8 cellular contexts compared by ENCODE assay signal in the genomic region with DNA sequence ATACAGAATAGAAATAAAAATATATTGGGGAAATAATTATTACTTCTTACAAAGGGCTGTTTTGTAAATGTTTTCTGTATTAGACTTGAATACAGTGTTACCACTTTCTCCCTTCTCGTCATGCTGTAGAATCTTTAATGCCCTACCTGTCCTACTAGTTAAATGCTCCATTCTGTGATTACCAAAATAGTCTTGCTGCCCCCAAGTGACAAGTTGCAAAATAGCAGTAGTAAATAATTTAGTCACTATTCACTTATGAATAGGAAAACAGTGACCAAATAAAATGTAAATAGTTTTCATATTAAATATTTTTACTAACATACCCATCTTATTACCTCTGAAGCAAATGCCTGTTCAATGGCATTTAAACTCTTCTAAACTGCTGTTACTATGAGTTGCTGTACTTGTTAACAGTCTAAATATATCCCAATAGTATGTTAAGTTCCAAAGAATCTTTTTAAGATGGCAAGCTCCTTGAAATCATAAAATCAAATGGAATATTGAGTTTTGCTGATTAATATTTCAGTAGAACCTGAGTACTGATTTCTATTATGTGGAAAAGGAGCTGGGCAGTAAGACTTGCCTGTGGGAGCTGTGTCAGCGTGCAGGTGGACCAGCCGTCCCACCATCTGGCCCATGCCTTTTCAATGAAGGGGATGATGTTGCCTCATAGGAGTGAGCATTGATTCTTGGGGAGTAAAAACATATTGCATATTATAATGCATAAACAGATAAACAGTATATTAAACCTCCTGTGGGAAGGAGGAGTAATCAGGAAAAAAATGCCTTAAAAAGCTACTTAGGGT. TPM values are rescaled to one million over a fixed set of nuclear protein-coding genes. Genes with fewer than 3 reads are reported as not detected.
A peak's percentile ranks its signal among the peaks of the same experiment; 100 is the strongest.
DNase-seq lines count a peak whose midpoint lies in the region; ATAC-seq, FAIRE-seq and TF ChIP-seq lines count a peak whose summit lies in the region.

No MANE protein-coding gene starts in this region.

- H3K18ac ChIP-seq in H1 (ENCODE audit: extremely low read depth, low read length) = no peak overlapping the region

- H2BK12ac ChIP-seq in H1 (ENCODE audit: low read depth, low read length) = no peak overlapping the region

- H4K5ac ChIP-seq in H1 (ENCODE audit: insufficient read length, low read depth, low read length) = no peak overlapping the region

- no peak overlapping the region for H3K4ac ChIP-seq in H1 (replicated peaks; ENCODE audit: insufficient read length, low read depth, low read length)

- peaks cover 5% of the 10 kb centered on the region for H3K4me1 Mint-ChIP-seq in progenitor cell of endocrine pancreas (ENCODE audit: low read depth)

- H3K9ac ChIP-seq in H1 (replicated peaks in 1 of 4; ENCODE audit: extremely low read depth in 1 of 4, low read depth in 3 of 4, low read length in 3 of 4) = no peak overlapping the region

- TF ChIP-seq POLR2A in H1 (IDR thresholded peaks at IDR 0.05; ENCODE audit: control extremely low read depth in 1 of 2, low read depth in 2 of 2, low read length in 2 of 2) = no peak

- peaks cover 9% of the 10 kb centered on the region for H3K36me3 ChIP-seq in DOHH2 (ENCODE audit: control insufficient read depth, low read length)
- H3K36me3 ChIP-seq in H1 (ENCODE audit: control insufficient read depth in 2 of 4, insufficient read depth in 4 of 4, low read length in 3 of 4) = peaks cover 0 to 25% (median 2%) of the 10 kb centered on the region in 4 experiments; a peak in 4 of 8 replicates

- no peak overlapping the region for H4K8ac ChIP-seq in H1 (ENCODE audit: extremely low read depth, insufficient read depth, low read length)

- H3K27ac ChIP-seq in 22Rv1 = no peak overlapping the region
- H3K27ac ChIP-seq in DOHH2 (ENCODE audit: low read depth, low read length) = no peak overlapping the region
- no peak overlapping the region for H3K27ac ChIP-seq in H1 (ENCODE audit: low read depth, low read length)

- no peak for FAIRE-seq in H1 (lab: Jason Lieb, UNC)

- no peaks in the 10 kb centered on the region for H3K9me2 ChIP-seq in DOHH2 (replicated peaks; ENCODE audit: control insufficient read depth, low read length)

- H3F3A ChIP-seq in DOHH2 (ENCODE audit: control insufficient read depth, insufficient read depth) = no peaks in the 10 kb centered on the region

- peaks cover 45% of the 10 kb centered on the region for H3K36me3 Mint-ChIP-seq in progenitor cell of endocrine pancreas (ENCODE audit: insufficient read depth)

- H3K4me3 ChIP-seq in DOHH2 (ENCODE audit: low read length) (no peak overlapping the region), H1 (ENCODE audit: extremely low read depth in 1 of 4, insufficient read depth in 2 of 4, low read depth in 3 of 4, low read length in 4 of 4) (no peak overlapping the region)

- 92% methylated on average over 3 of the region's 3 CpGs; no CpG with 5 or more reads in 1 of the 2 experiments for WGBS in H1 (ENCODE audit: extremely low coverage in 1 of 2, insufficient coverage in 1 of 2, insufficient read length in 1 of 2, insufficient replicate concordance in 2 of 2, low coverage in 1 of 2, low lambda C conversion rate in 2 of 2, missing lambda C conversion rate in 1 of 2), 2 experiments

- H3K4me3 Mint-ChIP-seq in progenitor cell of endocrine pancreas (ENCODE audit: low read depth) = no peak overlapping the region

- H3K4me1 ChIP-seq in DOHH2 (ENCODE audit: control insufficient read depth, low read length) = peaks cover 5% of the 10 kb centered on the region
- H3K4me1 ChIP-seq in H1 (replicated peaks in 1 of 4; ENCODE audit: control insufficient read depth in 3 of 4, insufficient read depth in 4 of 4, low read length in 3 of 4) = no peaks in the 10 kb centered on the region

- no peak for ATAC-seq in HG03442 (IDR thresholded peaks at IDR 0.05; ENCODE audit: unreplicated experiment)
- ATAC-seq in GM21723 (IDR thresholded peaks at IDR 0.05; ENCODE audit: unreplicated experiment) = no peak

- TF ChIP-seq CTCF in 22Rv1 (IDR thresholded peaks at IDR 0.05) = peak; percentile 83
- TF ChIP-seq CTCF in DOHH2 (IDR thresholded peaks at IDR 0.05; ENCODE audit: low read depth, low read length, poor library complexity, severe bottlenecking) = peak; percentile 46
- peak in 2 of 3 experiments; percentile 25 to 52; a peak in 2 of 4 replicates for TF ChIP-seq CTCF in H1 (IDR thresholded peaks at IDR 0.05; ENCODE audit: control extremely low read depth in 1 of 3, insufficient read depth in 1 of 3, low read depth in 1 of 3, low read length in 3 of 3)
- TF ChIP-seq CTCF in progenitor cell of endocrine pancreas (IDR thresholded peaks at IDR 0.05; ENCODE audit: unreplicated experiment) = peak; percentile 60

- DNase-seq in NCI-H226 (peak; percentile 14), H1 (ENCODE audit: low read depth in 1 of 2, low spot score in 2 of 2) (no peak), progenitor cell of endocrine pancreas (ENCODE audit: low spot score, unreplicated experiment) (no peak), NCI-H345 (lab: John Stamatoyannopoulos, UW) (no peak)

- H2BK120ac ChIP-seq in H1 (replicated peaks; ENCODE audit: low read depth, low read length) = no peak overlapping the region

- H2BK15ac ChIP-seq in H1 (ENCODE audit: low read length) = no peak overlapping the region

- H2BK20ac ChIP-seq in H1 (ENCODE audit: low read length) = no peak overlapping the region

- H3K56ac ChIP-seq in H1 (replicated peaks; ENCODE audit: insufficient read length, low read depth, low read length) = no peak overlapping the region

- H3K14ac ChIP-seq in H1 (ENCODE audit: insufficient read length) = no peak overlapping the region

- peaks cover 12% of the 10 kb centered on the region for H3K9me3 Mint-ChIP-seq in progenitor cell of endocrine pancreas (ENCODE audit: low read depth)

- H3K27ac Mint-ChIP-seq in progenitor cell of endocrine pancreas = no peak overlapping the region

- no peak overlapping the region for H2AFZ ChIP-seq in H1 (ENCODE audit: low read length)

- TF ChIP-seq RAD21 in H1 (IDR thresholded peaks at IDR 0.05 in 1 of 2, conservative IDR thresholded peaks at IDR 0.05 in 1 of 2; ENCODE audit: low read depth in 2 of 2, low read length in 2 of 2) = peak; percentile 74

- no peaks in the 10 kb centered on the region for H4K20me1 ChIP-seq in DOHH2 (ENCODE audit: control insufficient read depth, insufficient read depth, low read depth, low read length)
- H4K20me1 ChIP-seq in H1 (replicated peaks in 1 of 2; ENCODE audit: control insufficient read depth in 1 of 2, insufficient read depth in 2 of 2, low read length in 2 of 2) = no peaks in the 10 kb centered on the region

- no peak overlapping the region for H3K23ac ChIP-seq in H1 (ENCODE audit: insufficient read length)

- no peak overlapping the region for H2BK5ac ChIP-seq in H1 (ENCODE audit: low read depth, low read length)

- H3K23me2 ChIP-seq in H1 (ENCODE audit: low read depth, low read length) = no peaks in the 10 kb centered on the region

- H3K27me3 ChIP-seq in DOHH2 (ENCODE audit: control insufficient read depth, low read length) (no peaks in the 10 kb centered on the region), H1 (replicated peaks in 1 of 4; ENCODE audit: control insufficient read depth in 3 of 4, extremely low read depth in 1 of 4, insufficient read depth in 3 of 4, low read length in 3 of 4) (no peaks in the 10 kb centered on the region)

- no peaks in the 10 kb centered on the region for H3K79me2 ChIP-seq in DOHH2 (ENCODE audit: control insufficient read depth, low read length)
- no peaks in the 10 kb centered on the region for H3K79me2 ChIP-seq in H1 (ENCODE audit: control insufficient read depth in 1 of 2, insufficient read depth in 2 of 2, low read length in 2 of 2)

- no peak for TF ChIP-seq EP300 in H1 (IDR thresholded peaks at IDR 0.05; ENCODE audit: borderline replicate concordance in 1 of 2, low read depth in 2 of 2, low read length in 2 of 2)

- H3K79me1 ChIP-seq in H1 (ENCODE audit: low read depth, low read length) = no peaks in the 10 kb centered on the region

- POLR2A ChIA-PET in H1 (lab: Charles Lee; ENCODE audit: partially characterized antibody) = no interaction called here

- H3K9me3 ChIP-seq in DOHH2 (ENCODE audit: control insufficient read depth, insufficient read depth, low read length) = no peaks in the 10 kb centered on the region
- H3K9me3 ChIP-seq in H1 (ENCODE audit: insufficient read depth in 2 of 2, low read depth in 1 of 2, low read length in 1 of 2) = no peaks in the 10 kb centered on the region

- H3K27me3 Mint-ChIP-seq in progenitor cell of endocrine pancreas = no peaks in the 10 kb centered on the region

- H2AK5ac ChIP-seq in H1 (ENCODE audit: low read depth, low read length) = no peak overlapping the region

- no peak overlapping the region for H4K91ac ChIP-seq in H1 (replicated peaks; ENCODE audit: insufficient read length, low read length)

- no peak overlapping the region for H3K4me2 ChIP-seq in DOHH2 (ENCODE audit: low read length)
- H3K4me2 ChIP-seq in H1 (ENCODE audit: insufficient read depth in 1 of 2, low read depth in 2 of 2, low read length in 2 of 2) = no peak overlapping the region

- CTCF ChIA-PET in H1 (lab: Charles Lee; ENCODE audit: partially characterized antibody) = interaction anchor here (0.6 to 1.6 kb wide), 12 partner anchors 10 to 511 kb away, joined by 3 to 12 read pairs (median 4); no protein-coding TSS in a partner anchor

RNA-seq across cellular contexts. Expression of a gene that starts 18.1 kb away (rescaled TPM):
- total RNA-seq in H1 (2021; fragmentation: NEBNext Ultra II Directional; extraction: Animal tissue kit (Norgen Biotek cat#: 25700)) = not detected in 2 replicates
- polyA plus RNA-seq in H1 (2011; rRNA removed) = not detected in 2 replicates
- not detected for polyA plus RNA-seq in H1 (2011; cell fraction: cytosol; rRNA removed)
- polyA plus RNA-seq in H1 (2011; cell fraction: nucleus; rRNA removed) = not detected
- not detected in 4 replicates for polyA plus RNA-seq in H1 (2012, experiment 1 of 2)
- not detected for polyA plus RNA-seq in H1 (2012, experiment 2 of 2)
- polyA plus RNA-seq in H1 (2013, experiment 1 of 2) = not detected
- not detected for polyA plus RNA-seq in H1 (2013, experiment 2 of 2)
- polyA minus RNA-seq in H1 (2011; rRNA and poly(A)+ RNA removed) = 0.10 TPM in 1 of 2 replicates, not detected in the other
- polyA minus RNA-seq in H1 (2011; cell fraction: cytosol; rRNA and poly(A)+ RNA removed) = not detected
- not detected for polyA minus RNA-seq in H1 (2011; cell fraction: nucleus; rRNA and poly(A)+ RNA removed)
- total RNA-seq in progenitor cell of endocrine pancreas = 1.1 TPM in 2 replicates
